8 cellular contexts compared by ENCODE assay signal in genomic region chr2:127080941-127081769, GRCh38. TPM values are rescaled to one million over a fixed set of nuclear protein-coding genes. Genes with fewer than 3 reads are reported as not detected.
DNase-seq lines count a peak whose midpoint lies in the region; ATAC-seq and TF ChIP-seq lines count a peak whose summit lies in the region.

No MANE protein-coding gene starts in this region.

- H3K27me3 Mint-ChIP-seq in H9 (ENCODE audit: low read depth) = no peaks in the 10 kb centered on the region
- no peaks in the 10 kb centered on the region for H3K27me3 Mint-ChIP-seq in activated naive CD8-positive, alpha-beta T cell
- no peaks in the 10 kb centered on the region for H3K27me3 Mint-ChIP-seq in natural killer cell treated with Interleukin-12 subunit alpha and Interleukin-12 subunit beta and Interleukin-15 and Interleukin-18, amount 100 ng/mL, for 72 hours

- H4K5ac ChIP-seq in H9 (ENCODE audit: insufficient read length, low read depth, low read length) = no peak overlapping the region

- no peak overlapping the region for H2AK5ac ChIP-seq in H9 (ENCODE audit: insufficient read length, low read length)

- no peak for DNase-seq in GM12864 (ENCODE audit: low read depth)
- DNase-seq in H9 = no peak
- peak; percentile 67 to 88 (median 69) for DNase-seq in Peyer's patch
- peak; percentile 82 for DNase-seq in natural killer cell treated with Interleukin-12 subunit alpha and Interleukin-12 subunit beta and Interleukin-15 and Interleukin-18, amount 100 ng/mL, for 72 hours (ENCODE audit: low spot score)
- DNase-seq in vagina (ENCODE audit: extremely low spot score in 2 of 2) = no peak
- DNase-seq in AG08395 (ENCODE audit: low spot score) = no peak

- intact Hi-C loops in vagina (cut with DNase I) = no loop called here

- H4K91ac ChIP-seq in H9 (ENCODE audit: insufficient read length, low read depth, low read length) = no peak overlapping the region

- H3K4me2 ChIP-seq in H9 (ENCODE audit: insufficient read depth, insufficient read length, low read length) = no peak overlapping the region

- H3K27ac Mint-ChIP-seq in H9 = peak overlapping the region in 2 of 3 experiments; percentile 22 to 83; a peak in 2 of 7 replicates
- peak overlapping the region; percentile 94 for H3K27ac Mint-ChIP-seq in activated naive CD8-positive, alpha-beta T cell
- H3K27ac Mint-ChIP-seq in natural killer cell treated with Interleukin-12 subunit alpha and Interleukin-12 subunit beta and Interleukin-15 and Interleukin-18, amount 100 ng/mL, for 72 hours = peak overlapping the region; percentile 72 to 82

- H3K4ac ChIP-seq in H9 (ENCODE audit: low read depth, low read length) = no peak overlapping the region

- no peak overlapping the region for H3K27ac ChIP-seq in H9 (ENCODE audit: insufficient read length, low read depth, low read length)
- H3K27ac ChIP-seq in Peyer's patch = peak overlapping the region; percentile 62 to 89 (median 84)
- peak overlapping the region; percentile 95 for H3K27ac ChIP-seq in vagina
- peak overlapping the region in 2 of 4 donors; percentile 53 to 62 for H3K27ac ChIP-seq in gastroesophageal sphincter

- H4K20me1 ChIP-seq in H9 (ENCODE audit: control insufficient read depth, insufficient read depth, insufficient read length) = peaks cover 3% of the 10 kb centered on the region

- H3K79me1 ChIP-seq in H9 (ENCODE audit: insufficient read depth, low read depth, low read length, poor library complexity, severe bottlenecking) = peaks cover 2% of the 10 kb centered on the region

- no CpG with 5 or more reads among the region's 24 CpGs for WGBS in H9 (ENCODE audit: extremely low coverage, insufficient read length, low lambda C conversion rate)
- WGBS in gastroesophageal sphincter (ENCODE audit: low coverage in 1 of 2), 2 donors = 20% methylated on average over 1 of the region's 24 CpGs; no CpG with 5 or more reads in 1 of the 2 donors

- H2AFZ ChIP-seq in H9 (ENCODE audit: low read length) = no peak overlapping the region

- H3K23me2 ChIP-seq in H9 (ENCODE audit: insufficient read length, low read depth, low read length, poor library complexity, severe bottlenecking) = no peaks in the 10 kb centered on the region

- no peak overlapping the region for H2BK12ac ChIP-seq in H9 (ENCODE audit: insufficient read length, low read depth, low read length)

- H3K9me3 ChIP-seq in H9 (ENCODE audit: control insufficient read depth, low read depth, low read length) (no peaks in the 10 kb centered on the region), Peyer's patch (no peaks in the 10 kb centered on the region), vagina (no peaks in the 10 kb centered on the region), gastroesophageal sphincter (no peaks in the 10 kb centered on the region)

- TF ChIP-seq EP300 in gastroesophageal sphincter (IDR thresholded peaks at IDR 0.05) = no peak

- TF ChIP-seq POLR2A in Peyer's patch (IDR thresholded peaks at IDR 0.05) (peak in 1 of 2 donors; percentile 14), vagina (IDR thresholded peaks at IDR 0.05) (no peak), gastroesophageal sphincter (IDR thresholded peaks at IDR 0.05) (no peak)

- peaks cover 0 to 3% (median 0%) of the 10 kb centered on the region in 3 experiments; a peak in 2 of 7 replicates for H3K36me3 Mint-ChIP-seq in H9 (ENCODE audit: insufficient read depth in 1 of 3, low read depth in 3 of 3)
- no peaks in the 10 kb centered on the region for H3K36me3 Mint-ChIP-seq in activated naive CD8-positive, alpha-beta T cell
- H3K36me3 Mint-ChIP-seq in natural killer cell treated with Interleukin-12 subunit alpha and Interleukin-12 subunit beta and Interleukin-15 and Interleukin-18, amount 100 ng/mL, for 72 hours = no peaks in the 10 kb centered on the region

- TF ChIP-seq CTCF in GM12864 (IDR thresholded peaks at IDR 0.05; ENCODE audit: low read depth, low read length, missing control alignments) (no peak), H9 (conservative IDR thresholded peaks at IDR 0.05) (no peak), Peyer's patch (IDR thresholded peaks at IDR 0.05) (no peak), vagina (IDR thresholded peaks at IDR 0.05) (no peak), gastroesophageal sphincter (IDR thresholded peaks at IDR 0.05) (no peak)

- no peaks in the 10 kb centered on the region for H3K4me1 ChIP-seq in H9 (ENCODE audit: insufficient read depth, low read length)
- H3K4me1 ChIP-seq in Peyer's patch = peaks cover 5 to 75% (median 38%) of the 10 kb centered on the region in 4 donors
- peaks cover 95% of the 10 kb centered on the region for H3K4me1 ChIP-seq in vagina
- H3K4me1 ChIP-seq in gastroesophageal sphincter = peaks cover 0 to 89% (median 43%) of the 10 kb centered on the region in 3 donors

- H3K14ac ChIP-seq in H9 (ENCODE audit: insufficient read depth, low read length) = peak overlapping the region; percentile 32; the same call in 1 of the 2 replicates

- no peak overlapping the region for H2BK5ac ChIP-seq in H9 (ENCODE audit: insufficient read length, low read length)

- H4K8ac ChIP-seq in H9 (replicated peaks; ENCODE audit: insufficient read length, low read depth, low read length) = no peak overlapping the region

- H3K4me3 ChIP-seq in GM12864 (ENCODE audit: low read depth, low read length) (peak overlapping the region; percentile 61), Peyer's patch (peak overlapping the region; percentile 5 to 53 (median 40)), vagina (peak overlapping the region; percentile 27 to 29), gastroesophageal sphincter (peak overlapping the region in 1 of 2 donors; percentile 8)

- no peaks in the 10 kb centered on the region for H3K36me3 ChIP-seq in Peyer's patch
- no peaks in the 10 kb centered on the region for H3K36me3 ChIP-seq in vagina
- no peaks in the 10 kb centered on the region for H3K36me3 ChIP-seq in gastroesophageal sphincter

- no peak overlapping the region for H2BK20ac ChIP-seq in H9 (ENCODE audit: low read depth, low read length, poor library complexity, severe bottlenecking)

- H3K79me2 ChIP-seq in H9 (ENCODE audit: insufficient read depth, low read length) = no peaks in the 10 kb centered on the region; the same call in 1 of the 2 replicates

- peak; percentile 60 to 74 for ATAC-seq in natural killer cell treated with Interleukin-12 subunit alpha and Interleukin-12 subunit beta and Interleukin-15 and Interleukin-18, amount 100 ng/mL, for 72 hours
- ATAC-seq in gastroesophageal sphincter = no peak

- no peak overlapping the region; the same call in 1 of the 2 replicates for H2BK15ac ChIP-seq in H9 (ENCODE audit: low read depth, low read length)

- no peaks in the 10 kb centered on the region; a peak in 1 of 5 replicates for H3K9me3 Mint-ChIP-seq in H9
- no peaks in the 10 kb centered on the region for H3K9me3 Mint-ChIP-seq in activated naive CD8-positive, alpha-beta T cell (ENCODE audit: low read depth)
- no peaks in the 10 kb centered on the region for H3K9me3 Mint-ChIP-seq in natural killer cell treated with Interleukin-12 subunit alpha and Interleukin-12 subunit beta and Interleukin-15 and Interleukin-18, amount 100 ng/mL, for 72 hours

- H3K18ac ChIP-seq in H9 (ENCODE audit: insufficient read length, low read depth, low read length) = peak overlapping the region; percentile 5

- no peak overlapping the region for H2BK120ac ChIP-seq in H9 (ENCODE audit: low read depth, low read length, poor library complexity, severe bottlenecking)

- H3K27me3 ChIP-seq in H9 (ENCODE audit: insufficient read depth, low read length) (no peaks in the 10 kb centered on the region), Peyer's patch (no peaks in the 10 kb centered on the region), vagina (no peaks in the 10 kb centered on the region), gastroesophageal sphincter (no peaks in the 10 kb centered on the region)

- H3K56ac ChIP-seq in H9 (ENCODE audit: insufficient read length, low read depth, low read length) = no peak overlapping the region

- no peak overlapping the region for H3K4me3 Mint-ChIP-seq in H9
- peak overlapping the region; percentile 88 for H3K4me3 Mint-ChIP-seq in activated naive CD8-positive, alpha-beta T cell
- H3K4me3 Mint-ChIP-seq in natural killer cell treated with Interleukin-12 subunit alpha and Interleukin-12 subunit beta and Interleukin-15 and Interleukin-18, amount 100 ng/mL, for 72 hours = peak overlapping the region; percentile 78

- peaks cover 33 to 57% of the 10 kb centered on the region in 2 experiments for H3K4me1 Mint-ChIP-seq in H9
- peaks cover 83% of the 10 kb centered on the region for H3K4me1 Mint-ChIP-seq in activated naive CD8-positive, alpha-beta T cell (ENCODE audit: low read depth)
- peaks cover 74 to 79% of the 10 kb centered on the region in 2 donors for H3K4me1 Mint-ChIP-seq in natural killer cell treated with Interleukin-12 subunit alpha and Interleukin-12 subunit beta and Interleukin-15 and Interleukin-18, amount 100 ng/mL, for 72 hours (ENCODE audit: low read depth in 2 of 2)

- H3K23ac ChIP-seq in H9 (ENCODE audit: insufficient read length, low read depth, low read length) = no peak overlapping the region

- H3T11ph ChIP-seq in H9 (ENCODE audit: low read length) = no peak overlapping the region

- no peak overlapping the region for H3K9ac ChIP-seq in H9 (ENCODE audit: extremely low read depth, insufficient read length, low read length)

RNA-seq across cellular contexts. Expression of gene BIN1, which starts 25.8 kb away (rescaled TPM):
- total RNA-seq in H9 (2021) (30.0 and 32.0 TPM in 2 replicates), Peyer's patch (10 to 100 TPM; 22.2 to 81.7 (median 47.2) TPM), vagina (60.9 TPM), gastroesophageal sphincter (100 to 1,000 TPM in 1 of 4 donors, 10 to 100 TPM in 3; 36.1 to 101 (median 53.9) TPM)
- total RNA-seq in natural killer cell treated with Interleukin-12 subunit alpha and Interleukin-12 subunit beta and Interleukin-15 and Interleukin-18, amount 100 ng/mL, for 72 hours = 10 to 100 TPM; 18.0 to 35.9 TPM

Comparison
In these comparisons a context has a peak if more than half of its experiments do, and no peak if none do; other contexts are left out.
1. DNase-seq: peak in Peyer's patch (3 of 3) and natural killer cell treated with Interleukin-12 subunit alpha and Interleukin-12 subunit beta and Interleukin-15 and Interleukin-18, amount 100 ng/mL, for 72 hours (single experiment); none in GM12864 (single experiment), H9 (single experiment), vagina (0 of 2) and AG08395 (single experiment).
2. H3K4me3 Mint-ChIP-seq: peak in activated naive CD8-positive, alpha-beta T cell (single experiment) and natural killer cell treated with Interleukin-12 subunit alpha and Interleukin-12 subunit beta and Interleukin-15 and Interleukin-18, amount 100 ng/mL, for 72 hours (single experiment); none in H9 (0 of 2).
3. Peak in every context shown above with its lines, with median percentiles within 50 percentile points of each other: H3K27ac Mint-ChIP-seq.